In genomic region chr20:48294196-48294595, GRCh38 we compare ENCODE assay signal across 15 cellular contexts.
DNase-seq lines count a peak whose midpoint lies in the region; ATAC-seq and TF ChIP-seq lines count a peak whose summit lies in the region.
"Had no signal": no experiment of that assay in that cellular context is flagged by ENCODE, and none has a peak within 500 bp of the region (broad histone marks: within the 10 kb centered on the region; RNA-seq: fewer than 3 reads in every experiment).

No MANE protein-coding gene starts in this region.

- in situ Hi-C loops in HAP-1 (cut with MboI; ENCODE audit: low sequenced_read_pairs) = no loop called here

- intact Hi-C loops in Right ventricle myocardium inferior (cut with DNase I) (loop anchor here (10.0 kb wide), 1 partner anchor 569 kb away; no protein-coding TSS in a partner anchor), body of pancreas (cut with DNase I) (no loop called here)

- H3K36me3 ChIP-seq in cardiac muscle cell (no peaks in the 10 kb centered on the region), HAP-1 (replicated peaks) (no peaks in the 10 kb centered on the region), body of pancreas (replicated peaks in 1 of 2; ENCODE audit: insufficient read depth in 1 of 2, low read depth in 2 of 2) (no peaks in the 10 kb centered on the region)
- H3K36me3 ChIP-seq: colonic mucosa had no signal

- 75 to 80% methylated on average over 5 of the region's 5 CpGs for WGBS in body of pancreas, 2 donors

- H3K27ac ChIP-seq in cardiac muscle cell = peak overlapping the region; percentile 93
- H3K27ac ChIP-seq in body of pancreas = no peak overlapping the region
- H3K27ac ChIP-seq: colonic mucosa, HL-60 had no signal

- H3K4me1 ChIP-seq in cardiac muscle cell (ENCODE audit: low read depth) (peaks cover 24% of the 10 kb centered on the region), HAP-1 (peaks cover 52% of the 10 kb centered on the region), body of pancreas (peaks cover 4% of the 10 kb centered on the region)
- H3K4me1 ChIP-seq: colonic mucosa had no signal

- ATAC-seq in Right ventricle myocardium inferior (no peak), GM18858 (IDR thresholded peaks at IDR 0.05; ENCODE audit: unreplicated experiment) (no peak), body of pancreas (no peak)
- ATAC-seq: activated CD8-positive, alpha-beta memory T cell treated with anti-CD3 and anti-CD28 coated beads, Interleukin-2, amount 10 ng/mL, durations not matched to agents 7 days and 5 days had no signal

- H3K4me3 ChIP-seq in cardiac muscle cell (no peak overlapping the region), HAP-1 (no peak overlapping the region), body of pancreas (no peak overlapping the region)
- H3K4me3 ChIP-seq: colonic mucosa had no signal

- peak in 1 of 2 donors; percentile 86 for DNase-seq in cardiac muscle cell (ENCODE audit: low read depth in 1 of 2, low spot score in 1 of 2)
- DNase-seq in Right ventricle myocardium inferior (ENCODE audit: missing footprints) = no peak
- peak; percentile 39 for DNase-seq in SW480 (ENCODE audit: low spot score)
- peak; percentile 76 for DNase-seq in glomerular visceral epithelial cell (ENCODE audit: extremely low spot score)
- DNase-seq in HAP-1 (ENCODE audit: low spot score in 2 of 2) = no peak
- DNase-seq in SIG-M5 treated with dmso at 0.1 percent for 504 hours (lab: John Stamatoyannopoulos, UW; ENCODE audit: unreplicated experiment) = no peak
- DNase-seq in body of pancreas = no peak
- DNase-seq: activated CD8-positive, alpha-beta memory T cell treated with anti-CD3 and anti-CD28 coated beads, Interleukin-2, amount 10 ng/mL, durations not matched to agents 7 days and 5 days; activated naive CD4-positive, alpha-beta T cell treated with anti-CD3 and anti-CD28 coated beads, Interleukin-2, amount 50 U/mL, for 16 hours; colonic mucosa; foreskin melanocyte; NCI-H1417; NCI-H510A treated with DMSO at 0.1 percent for 48 hours had no signal

- H3K9me3 ChIP-seq in cardiac muscle cell (ENCODE audit: low read depth) (no peaks in the 10 kb centered on the region), HAP-1 (no peaks in the 10 kb centered on the region), body of pancreas (no peaks in the 10 kb centered on the region)
- H3K9me3 ChIP-seq: colonic mucosa had no signal

- TF ChIP-seq CTCF in cardiac muscle cell (IDR thresholded peaks at IDR 0.05; ENCODE audit: low read depth, low read length) = no peak
- no peak for TF ChIP-seq CTCF in body of pancreas (IDR thresholded peaks at IDR 0.05)

- H3K27me3 ChIP-seq in cardiac muscle cell (no peaks in the 10 kb centered on the region), HAP-1 (ENCODE audit: low read depth) (no peaks in the 10 kb centered on the region), body of pancreas (no peaks in the 10 kb centered on the region)
- H3K27me3 ChIP-seq: colonic mucosa had no signal

- no peak for TF ChIP-seq POLR2A in body of pancreas (IDR thresholded peaks at IDR 0.05)

Comparison
In these comparisons a context has a peak if more than half of its experiments do, and no peak if none do; other contexts are left out.
1. DNase-seq: peak in SW480 (single experiment) and glomerular visceral epithelial cell (single experiment); none in Right ventricle myocardium inferior (single experiment), HAP-1 (0 of 2), SIG-M5 treated with dmso at 0.1 percent for 504 hours (single experiment) and body of pancreas (0 of 4).